In the genomic region with DNA sequence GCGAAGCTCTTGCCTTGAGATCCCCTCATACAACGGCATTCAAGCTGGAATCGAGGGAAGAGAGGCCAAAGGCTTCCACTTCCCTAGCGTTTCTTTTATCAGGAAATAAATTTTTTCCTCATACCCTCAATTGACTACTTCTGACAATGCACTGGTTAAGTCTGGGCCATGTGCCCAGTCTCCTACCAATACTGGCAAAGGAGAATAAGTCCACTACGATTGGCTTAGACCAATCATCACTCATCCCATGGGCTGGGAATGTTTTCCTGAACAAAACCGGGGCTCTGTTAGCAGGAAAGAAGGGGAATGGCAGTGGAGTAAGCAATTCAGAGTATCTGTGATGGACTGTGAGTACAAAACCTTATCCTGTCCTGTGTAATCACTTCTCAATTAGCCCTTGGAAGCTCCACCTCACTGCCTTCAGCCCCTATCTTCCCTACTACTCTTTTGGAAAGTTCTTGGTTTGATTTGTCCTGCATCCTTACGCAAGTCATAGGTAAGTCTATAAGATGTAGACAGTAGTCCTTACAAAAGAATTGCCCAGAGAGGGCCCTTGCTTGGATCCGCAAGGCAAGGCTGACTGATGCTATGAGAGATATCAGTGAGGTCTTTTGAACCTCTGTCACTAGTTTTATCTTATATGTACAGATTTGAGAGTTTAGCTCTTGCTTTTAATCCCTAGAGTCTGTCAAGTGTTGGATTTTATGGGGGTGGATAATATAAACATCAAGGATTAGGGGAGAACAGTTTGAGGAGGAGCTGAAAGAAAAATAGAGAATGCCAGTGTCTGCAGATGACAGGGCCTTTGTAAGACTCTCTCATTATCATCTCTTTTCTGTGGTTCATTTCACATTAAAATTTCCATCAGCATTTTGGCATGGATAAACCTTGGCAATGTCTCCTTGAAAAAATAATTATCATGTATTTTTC, we compare ENCODE assay signal across 26 cellular contexts. TPM values are rescaled to one million over a fixed set of nuclear protein-coding genes. Genes with fewer than 3 reads are reported as not detected.
DNase-seq lines count a peak whose midpoint lies in the region; ATAC-seq, FAIRE-seq and TF ChIP-seq lines count a peak whose summit lies in the region.
"Had no signal": no experiment of that assay in that cellular context is flagged by ENCODE, and none has a peak within 500 bp of the region (broad histone marks: within the 10 kb centered on the region; RNA-seq: fewer than 3 reads in every experiment).

No MANE protein-coding gene starts in this region.

- H3K79me2 ChIP-seq in endothelial cell of umbilical vein (ENCODE audit: control insufficient read depth, insufficient read depth, low read length), result peaks cover 40% of the 10 kb centered on the region
- H3K79me2 ChIP-seq in osteoblast (ENCODE audit: insufficient read depth, low read length), result no peaks in the 10 kb centered on the region
- no peaks in the 10 kb centered on the region for H3K79me2 ChIP-seq in mesendoderm (ENCODE audit: control insufficient read depth, insufficient read depth, low read length)
- H3K79me2 ChIP-seq in HepG2 (ENCODE audit: insufficient read depth, low read length), result no peaks in the 10 kb centered on the region

- peaks cover 23 to 44% (median 30%) of the 10 kb centered on the region in 3 donors for H3K4me1 Mint-ChIP-seq in CD8-positive, alpha-beta memory T cell

- H3K4me1 ChIP-seq in CD8-positive, alpha-beta memory T cell (ENCODE audit: insufficient read depth, low read length), result peaks cover 22% of the 10 kb centered on the region
- H3K4me1 ChIP-seq in endothelial cell of umbilical vein (ENCODE audit: control insufficient read depth, extremely low read depth, insufficient read depth, low read length) (peaks cover 29% of the 10 kb centered on the region), osteoblast (ENCODE audit: insufficient read depth, low read length) (peaks cover 16% of the 10 kb centered on the region), mesendoderm (ENCODE audit: control insufficient read depth, low read depth, low read length) (no peaks in the 10 kb centered on the region), HepG2 (ENCODE audit: insufficient read depth, low read length) (peaks cover 10% of the 10 kb centered on the region)
- H3K4me1 ChIP-seq: thyroid gland had no signal

- H3K9ac ChIP-seq in endothelial cell of umbilical vein (replicated peaks; ENCODE audit: extremely low read depth, insufficient read depth, low read length) (peak overlapping the region; percentile 99), mesendoderm (ENCODE audit: low read length) (no peak overlapping the region), HepG2 (ENCODE audit: insufficient read depth, low read depth, low read length) (no peak overlapping the region)
- H3K9ac ChIP-seq: KMS-11 had no signal

- H3K4me3 Mint-ChIP-seq in CD8-positive, alpha-beta memory T cell, result no peak overlapping the region
- H3K4me3 Mint-ChIP-seq: neural crest cell; stimulated activated naive B cell treated with anti-CD40 and anti-IgM and Interleukin-4, amounts not matched to agents 10 μg/mL and 1 μg/mL and 100 μg/mL, for 72 hours had no signal

- H3K9me1 ChIP-seq in endothelial cell of umbilical vein (replicated peaks; ENCODE audit: control insufficient read depth, extremely low read depth, insufficient read depth, low read length), result no peaks in the 10 kb centered on the region

- H3K36me3 ChIP-seq in CD8-positive, alpha-beta memory T cell (ENCODE audit: insufficient read depth, low read length), result no peaks in the 10 kb centered on the region
- H3K36me3 ChIP-seq in endothelial cell of umbilical vein (ENCODE audit: control insufficient read depth in 2 of 2, extremely low read depth in 1 of 2, insufficient read depth in 2 of 2, low read length in 2 of 2) (peaks cover 0 to under 1% of the 10 kb centered on the region in 2 experiments), osteoblast (ENCODE audit: insufficient read depth, low read length) (no peaks in the 10 kb centered on the region), mesendoderm (ENCODE audit: control insufficient read depth, insufficient read depth, low read length) (no peaks in the 10 kb centered on the region), HepG2 (replicated peaks in 1 of 2; ENCODE audit: control insufficient read depth in 1 of 2, insufficient read depth in 2 of 2, low read length in 2 of 2) (no peaks in the 10 kb centered on the region)
- H3K36me3 ChIP-seq: thyroid gland had no signal

- H3K27ac Mint-ChIP-seq in CD8-positive, alpha-beta memory T cell, result peak overlapping the region in 6 of 8 donors; percentile 5 to 93 (median 72)
- H3K27ac Mint-ChIP-seq: progenitor cell of endocrine pancreas; stimulated activated naive B cell treated with anti-CD40 and anti-IgM and Interleukin-4, amounts not matched to agents 10 μg/mL and 1 μg/mL and 100 μg/mL, for 72 hours had no signal

- no peaks in the 10 kb centered on the region for H3K79me1 ChIP-seq in mesendoderm (ENCODE audit: low read length)

- H2AK5ac ChIP-seq in mesendoderm (ENCODE audit: low read length), result no peak overlapping the region

- TF ChIP-seq CTCF in endothelial cell of umbilical vein (IDR thresholded peaks at IDR 0.05; ENCODE audit: extremely low read depth in 1 of 2, insufficient read depth in 1 of 2, low read depth in 1 of 2, low read length in 2 of 2) (no peak), osteoblast (IDR thresholded peaks at IDR 0.05; ENCODE audit: extremely low read depth, low read depth, low read length) (no peak), HepG2 (CRISPR knock-in tag; IDR thresholded peaks at IDR 0.05) (no peak)

- no peak overlapping the region for H2BK5ac ChIP-seq in mesendoderm (ENCODE audit: low read length)

- WGBS in mesendoderm (ENCODE audit: extremely low coverage, insufficient coverage, low lambda C conversion rate), result no CpG with 5 or more reads among the region's 8 CpGs
- 33% methylated on average over 8 of the region's 8 CpGs for WGBS in HepG2 (ENCODE audit: low lambda C conversion rate)

- CTCF ChIA-PET in CD8-positive, alpha-beta memory T cell (lab: Charles Lee), result interaction anchor here (0.7 to 2.0 kb wide), 3 partner anchors 9 to 64 kb away, joined by 3 to 6 read pairs (median 4); a partner anchor contains a TSS
- CTCF ChIA-PET in endothelial cell of umbilical vein (lab: Charles Lee), result interaction anchor here (0.9 to 7.8 kb wide), 8 partner anchors 9 to 80 kb away, joined by 3 to 61 read pairs (median 6); a partner anchor contains a TSS
- CTCF ChIA-PET in HepG2 (lab: Yijun Ruan, JAX; ENCODE audit: low intra/inter-chr PET ratio, low total read pairs), result no interaction called here

- H3K23ac ChIP-seq in mesendoderm (ENCODE audit: low read length), result no peak overlapping the region

- TF ChIP-seq EP300 in HepG2 (IDR thresholded peaks at IDR 0.05; ENCODE audit: low read depth in 2 of 2, low read length in 2 of 2) (no peak), HepG2 (CRISPR knock-in tag; IDR thresholded peaks at IDR 0.05; ENCODE audit: borderline replicate concordance) (no peak)

- ATAC-seq in HepG2, result no peak
- no peak for ATAC-seq in HG03196 (IDR thresholded peaks at IDR 0.05; ENCODE audit: unreplicated experiment)
- ATAC-seq: activated naive CD4-positive, alpha-beta T cell treated with anti-CD3 and anti-CD28 coated beads, Interleukin-2, amount 50 U/mL, for 72 hours; HCT116; left colon; Right ventricle myocardium inferior; stimulated activated naive B cell treated with anti-CD40 and anti-IgM and Interleukin-4, amounts not matched to agents 10 μg/mL and 1 μg/mL and 100 μg/mL, for 72 hours had no signal

- no peaks in the 10 kb centered on the region for H4K20me1 ChIP-seq in endothelial cell of umbilical vein (replicated peaks; ENCODE audit: control insufficient read depth, extremely low read depth, insufficient read depth, low read length)
- H4K20me1 ChIP-seq in osteoblast (ENCODE audit: insufficient read depth, low read length), result no peaks in the 10 kb centered on the region
- no peaks in the 10 kb centered on the region for H4K20me1 ChIP-seq in HepG2 (ENCODE audit: insufficient read depth, low read length)

- no peak overlapping the region for H2BK120ac ChIP-seq in mesendoderm (ENCODE audit: low read depth, low read length)

- TF ChIP-seq POLR2A in endothelial cell of umbilical vein (IDR thresholded peaks at IDR 0.05; ENCODE audit: low read depth, low read length), result peak; percentile 91
- no peak for TF ChIP-seq POLR2A in HepG2 (IDR thresholded peaks at IDR 0.05; ENCODE audit: insufficient read depth in 1 of 2, low read depth in 2 of 2, low read length in 2 of 2)

- no peaks in the 10 kb centered on the region for H3K27me3 ChIP-seq in CD8-positive, alpha-beta memory T cell (ENCODE audit: insufficient read depth, low read length, poor library complexity, severe bottlenecking)
- H3K27me3 ChIP-seq in endothelial cell of umbilical vein (ENCODE audit: control insufficient read depth in 2 of 2, insufficient read depth in 2 of 2, low read length in 2 of 2) (no peaks in the 10 kb centered on the region), osteoblast (ENCODE audit: insufficient read depth, low read length) (no peaks in the 10 kb centered on the region), mesendoderm (ENCODE audit: insufficient read depth, low read length, poor library complexity) (no peaks in the 10 kb centered on the region), HepG2 (ENCODE audit: control insufficient read depth in 1 of 2, insufficient read depth in 2 of 2, low read length in 2 of 2) (no peaks in the 10 kb centered on the region)
- H3K27me3 ChIP-seq: thyroid gland had no signal

- H4K5ac ChIP-seq in mesendoderm (ENCODE audit: low read length), result no peak overlapping the region

- no peak overlapping the region for H3K18ac ChIP-seq in mesendoderm (ENCODE audit: low read length)

- POLR2A ChIA-PET in CD8-positive, alpha-beta memory T cell (lab: Charles Lee), result interaction anchor here (1.1 kb wide), 1 partner anchor 17 kb away, joined by 3 read pairs; no protein-coding TSS in a partner anchor
- POLR2A ChIA-PET in endothelial cell of umbilical vein (lab: Charles Lee) (interaction anchor here (0.7 to 4.9 kb wide), 10 partner anchors 9 to 554 kb away, joined by 3 to 66 read pairs (median 4); a partner anchor contains a TSS), HepG2 (lab: Yijun Ruan, JAX) (no interaction called here)

- no peak for DNase-seq in CD8-positive, alpha-beta memory T cell
- DNase-seq in RKO (ENCODE audit: low spot score), result peak; percentile 97
- DNase-seq in endothelial cell of umbilical vein (ENCODE audit: low read depth, low spot score), result peak; percentile 92
- no peak for DNase-seq in osteoblast (ENCODE audit: insufficient read length, low spot score, missing footprints)
- DNase-seq in mesendoderm, result no peak
- no peak for DNase-seq in HepG2 (ENCODE audit: low spot score)
- DNase-seq in GDM1 (lab: John Stamatoyannopoulos, UW), result no peak
- DNase-seq: DMS53; glutamatergic neuron; left colon; midbrain; NCI-H1694 treated with DMSO at 0.1 percent for 48 hours; NCI-H82; OCI-M1; stimulated activated CD4-positive, alpha-beta T cell treated with anti-CD3 and anti-CD28 coated beads, Interleukin-1b, Interleukin-23, amount 100 ng/mL, for 48 hours; stimulated activated naive B cell treated with anti-CD40 and anti-IgM and Interleukin-4, amounts not matched to agents 10 μg/mL and 1 μg/mL and 100 μg/mL, for 72 hours; SW 1271; thyroid gland had no signal

- in situ Hi-C loops in HepG2 (cut with HindIII; ENCODE audit: extremely low pct_ligation_motif_present, low pct_unique_long_range_greater_than_20kb), result no loop called here

- peaks cover 0 to 3% (median 0%) of the 10 kb centered on the region in 3 donors for H3K36me3 Mint-ChIP-seq in CD8-positive, alpha-beta memory T cell

- peaks cover 0 to under 1% (median 0%) of the 10 kb centered on the region in 5 donors for H3K9me3 Mint-ChIP-seq in CD8-positive, alpha-beta memory T cell
- H3K9me3 Mint-ChIP-seq: neural crest cell had no signal

- FAIRE-seq in endothelial cell of umbilical vein (lab: Jason Lieb, UNC) (peak; percentile 38), HepG2 (lab: Jason Lieb, UNC) (no peak)

- H3K4me3 ChIP-seq in CD8-positive, alpha-beta memory T cell (ENCODE audit: low read length), result no peak overlapping the region
- H3K4me3 ChIP-seq in endothelial cell of umbilical vein (replicated peaks in 1 of 3; ENCODE audit: insufficient read depth in 1 of 3, low read depth in 1 of 3, low read length in 3 of 3) (peak overlapping the region; percentile 33 to 97 (median 36)), osteoblast (ENCODE audit: insufficient read depth, low read length) (no peak overlapping the region), mesendoderm (ENCODE audit: low read length) (no peak overlapping the region), HepG2 (replicated peaks in 1 of 3; ENCODE audit: insufficient read depth in 1 of 3, low read depth in 2 of 3, low read length in 3 of 3) (no peak overlapping the region)
- H3K4me3 ChIP-seq: thyroid gland had no signal

- no peak for TF ChIP-seq RAD21 in HepG2 (CRISPR knock-in tag; IDR thresholded peaks at IDR 0.05)

- no peak overlapping the region for H3K56ac ChIP-seq in mesendoderm (ENCODE audit: low read length)

- H2BK15ac ChIP-seq in mesendoderm (replicated peaks; ENCODE audit: low read depth), result no peak overlapping the region

- peak overlapping the region; percentile 91 for H3K4me2 ChIP-seq in endothelial cell of umbilical vein (ENCODE audit: insufficient read depth, low read length)
- H3K4me2 ChIP-seq in osteoblast (ENCODE audit: insufficient read depth, low read length), result no peak overlapping the region
- no peak overlapping the region for H3K4me2 ChIP-seq in mesendoderm (ENCODE audit: low read length)
- H3K4me2 ChIP-seq in HepG2 (ENCODE audit: low read depth, low read length), result no peak overlapping the region
- H3K4me2 ChIP-seq: KMS-11 had no signal

- H3K27me3 Mint-ChIP-seq in CD8-positive, alpha-beta memory T cell, result no peaks in the 10 kb centered on the region
- H3K27me3 Mint-ChIP-seq: progenitor cell of endocrine pancreas; stimulated activated naive B cell treated with anti-CD40 and anti-IgM and Interleukin-4, amounts not matched to agents 10 μg/mL and 1 μg/mL and 100 μg/mL, for 72 hours had no signal

- intact Hi-C loops in endothelial cell of umbilical vein (cut with micrococcal nuclease) (loop anchor here (1.0 kb wide), 1 partner anchor 9 kb away; no protein-coding TSS in a partner anchor), HepG2 (cut with micrococcal nuclease; ENCODE audit: unreplicated experiment) (no loop called here)

- no peak overlapping the region for H4K8ac ChIP-seq in mesendoderm (ENCODE audit: low read depth, low read length)

- no peaks in the 10 kb centered on the region for H3K9me3 ChIP-seq in CD8-positive, alpha-beta memory T cell (ENCODE audit: low read length)
- H3K9me3 ChIP-seq in endothelial cell of umbilical vein (replicated peaks; ENCODE audit: control insufficient read depth, insufficient read depth, low read length) (no peaks in the 10 kb centered on the region), osteoblast (ENCODE audit: low read depth, low read length) (no peaks in the 10 kb centered on the region), HepG2 (ENCODE audit: low read length) (no peaks in the 10 kb centered on the region)
- H3K9me3 ChIP-seq: thyroid gland had no signal

- BruUV-seq in endothelial cell of umbilical vein (replicated peaks; lab: Mats Ljungman, UMichigan), result TSS peak; percentile 61
- BruUV-seq in HepG2 (replicated peaks; lab: Mats Ljungman, UMichigan), result no TSS peak

- H2AFZ ChIP-seq in endothelial cell of umbilical vein (ENCODE audit: low read depth, low read length), result peak overlapping the region; percentile 28
- H2AFZ ChIP-seq in osteoblast (ENCODE audit: low read length), result peak overlapping the region; percentile 24
- H2AFZ ChIP-seq in HepG2 (ENCODE audit: low read length), result no peak overlapping the region

- dilution Hi-C loops in endothelial cell of umbilical vein (cut with MboI; ENCODE audit: extremely low pct_ligation_motif_present, low sequenced_read_pairs), result no loop called here

- no peak overlapping the region for H3K27ac ChIP-seq in CD8-positive, alpha-beta memory T cell (ENCODE audit: low read depth, low read length)
- H3K27ac ChIP-seq in endothelial cell of umbilical vein (ENCODE audit: insufficient read depth, low read depth, low read length), result peak overlapping the region; percentile 95
- H3K27ac ChIP-seq in osteoblast (ENCODE audit: low read depth, low read length), result peak overlapping the region; percentile 48
- no peak overlapping the region for H3K27ac ChIP-seq in mesendoderm (ENCODE audit: low read depth, low read length)
- H3K27ac ChIP-seq in HepG2 (ENCODE audit: extremely low read length, insufficient read depth, low read length), result no peak overlapping the region
- H3K27ac ChIP-seq: KMS-11, thyroid gland had no signal

- H3K4ac ChIP-seq in mesendoderm (ENCODE audit: low read depth, low read length), result no peak overlapping the region

RNA-seq across cellular contexts. Expression of a gene that starts 36.4 kb away (rescaled TPM):
- total RNA-seq in CD8-positive, alpha-beta memory T cell, result 10 to 100 TPM; 34.6 to 36.0 TPM
- polyA plus RNA-seq in CD8-positive, alpha-beta memory T cell, result 40.0 TPM
- total RNA-seq in endothelial cell of umbilical vein (176 and 193 TPM in 2 replicates), osteoblast (64.8 and 68.0 TPM in 2 replicates), HepG2 (2016; rRNA removed; fragmentation: Illumina TruSeq; extraction: Trizol) (20.1 and 22.3 TPM in 2 replicates)
- polyA plus RNA-seq in endothelial cell of umbilical vein (53.6 and 61.1 TPM in 2 replicates), HepG2 (2011; rRNA removed) (7.6 and 9.9 TPM in 2 replicates)
- polyA plus RNA-seq in endothelial cell of umbilical vein (2011; cell fraction: cytosol; rRNA removed), result 62.9 and 67.5 TPM in 2 replicates
- 180 and 190 TPM in 2 replicates for polyA plus RNA-seq in endothelial cell of umbilical vein (2011; cell fraction: nucleus; rRNA removed)
- polyA plus RNA-seq in endothelial cell of umbilical vein (2012), result 76.5 and 115 TPM in 2 replicates
- 302 and 356 TPM in 2 replicates for polyA minus RNA-seq in endothelial cell of umbilical vein
- polyA minus RNA-seq in endothelial cell of umbilical vein (2011; cell fraction: cytosol; rRNA and poly(A)+ RNA removed), result 32.8 TPM
- 1,081 and 1,155 TPM in 2 replicates for polyA minus RNA-seq in endothelial cell of umbilical vein (2011; cell fraction: nucleus; rRNA and poly(A)+ RNA removed)
- 12.7 TPM for polyA plus RNA-seq in mesendoderm (2013, experiment 1 of 2)
- polyA plus RNA-seq in mesendoderm (2013, experiment 2 of 2), result 12.7 TPM
- 12.4 and 17.6 TPM in 2 replicates for total RNA-seq in HepG2 (2016; cell fraction: cytosol; rRNA removed; fragmentation: Illumina TruSeq; extraction: Trizol; ENCODE audit: low read depth)
- total RNA-seq in HepG2 (2016; cell fraction: insoluble cytoplasmic fraction; rRNA removed; fragmentation: Illumina TruSeq; extraction: Trizol), result 21.4 and 21.8 TPM in 2 replicates
- 6.8 and 8.7 TPM in 2 replicates for total RNA-seq in HepG2 (2016; cell fraction: membrane; rRNA removed; fragmentation: Illumina TruSeq; extraction: Trizol)
- total RNA-seq in HepG2 (2016; cell fraction: nucleus; rRNA removed; fragmentation: Illumina TruSeq; extraction: Trizol), result 33.8 and 35.2 TPM in 2 replicates
- 3.7 and 6.4 TPM in 2 replicates for polyA plus RNA-seq in HepG2 (2011; cell fraction: cytosol; rRNA removed)
- polyA plus RNA-seq in HepG2 (2011; cell fraction: nucleus; rRNA removed), result 8.2 and 10.0 TPM in 2 replicates
- 9.6 and 11.9 TPM in 2 replicates for polyA plus RNA-seq in HepG2 (2012)
- 0.41 and 0.44 TPM in 2 replicates for polyA plus RNA-seq in HepG2 (2016; cell fraction: cytosol; fragmentation: Illumina TruSeq; extraction: Trizol; ENCODE audit: low read depth)
- 13.7 and 14.3 TPM in 2 replicates for polyA plus RNA-seq in HepG2 (2016; cell fraction: insoluble cytoplasmic fraction; fragmentation: Illumina TruSeq; extraction: Trizol; ENCODE audit: low read depth)
- 1.9 and 2.1 TPM in 2 replicates for polyA plus RNA-seq in HepG2 (2016; cell fraction: membrane; fragmentation: Illumina TruSeq; extraction: Trizol; ENCODE audit: low read depth)
- 9.6 and 12.3 TPM in 2 replicates for polyA plus RNA-seq in HepG2 (2016; cell fraction: nucleus; fragmentation: Illumina TruSeq; extraction: Trizol; ENCODE audit: insufficient read depth, low read depth)
- polyA minus RNA-seq in HepG2 (2011; rRNA and poly(A)+ RNA removed; ENCODE audit: low replicate concordance), result 36.0 and 45.8 TPM in 2 replicates
- 25.9 and 29.8 TPM in 2 replicates for polyA minus RNA-seq in HepG2 (2011; cell fraction: cytosol; rRNA and poly(A)+ RNA removed)
- 152 and 172 TPM in 2 replicates for polyA minus RNA-seq in HepG2 (2011; cell fraction: nucleus; rRNA and poly(A)+ RNA removed)

RNA-seq across cellular contexts. Expression of a gene that starts 52.7 kb away (rescaled TPM):
- under 1 TPM; 0.66 to 0.88 TPM for total RNA-seq in CD8-positive, alpha-beta memory T cell
- polyA plus RNA-seq in CD8-positive, alpha-beta memory T cell, result 0.08 TPM
- total RNA-seq in endothelial cell of umbilical vein (21.5 and 26.9 TPM in 2 replicates), osteoblast (2.2 and 3.2 TPM in 2 replicates), HepG2 (2016; rRNA removed; fragmentation: Illumina TruSeq; extraction: Trizol) (not detected in 2 replicates)
- polyA plus RNA-seq in endothelial cell of umbilical vein (3.2 and 3.6 TPM in 2 replicates), HepG2 (2011; rRNA removed) (not detected in 2 replicates)
- 2.2 and 3.3 TPM in 2 replicates for polyA plus RNA-seq in endothelial cell of umbilical vein (2011; cell fraction: cytosol; rRNA removed)
- 38.2 and 38.5 TPM in 2 replicates for polyA plus RNA-seq in endothelial cell of umbilical vein (2011; cell fraction: nucleus; rRNA removed)
- polyA plus RNA-seq in endothelial cell of umbilical vein (2012), result 9.6 and 9.9 TPM in 2 replicates
- polyA minus RNA-seq in endothelial cell of umbilical vein, result 56.8 and 67.7 TPM in 2 replicates
- not detected for polyA minus RNA-seq in endothelial cell of umbilical vein (2011; cell fraction: cytosol; rRNA and poly(A)+ RNA removed)
- 189 and 243 TPM in 2 replicates for polyA minus RNA-seq in endothelial cell of umbilical vein (2011; cell fraction: nucleus; rRNA and poly(A)+ RNA removed)
- polyA plus RNA-seq in mesendoderm (2013, experiment 1 of 2), result 0.10 TPM
- 0.15 TPM for polyA plus RNA-seq in mesendoderm (2013, experiment 2 of 2)
- total RNA-seq in HepG2 (2016; cell fraction: cytosol; rRNA removed; fragmentation: Illumina TruSeq; extraction: Trizol; ENCODE audit: low read depth), result not detected in 2 replicates
- total RNA-seq in HepG2 (2016; cell fraction: insoluble cytoplasmic fraction; rRNA removed; fragmentation: Illumina TruSeq; extraction: Trizol), result not detected in 2 replicates
- total RNA-seq in HepG2 (2016; cell fraction: membrane; rRNA removed; fragmentation: Illumina TruSeq; extraction: Trizol), result not detected in 2 replicates
- total RNA-seq in HepG2 (2016; cell fraction: nucleus; rRNA removed; fragmentation: Illumina TruSeq; extraction: Trizol), result not detected in 2 replicates
- polyA plus RNA-seq in HepG2 (2011; cell fraction: cytosol; rRNA removed), result not detected in 2 replicates
- not detected in 2 replicates for polyA plus RNA-seq in HepG2 (2011; cell fraction: nucleus; rRNA removed)
- polyA plus RNA-seq in HepG2 (2012), result not detected in 2 replicates
- polyA plus RNA-seq in HepG2 (2016; cell fraction: cytosol; fragmentation: Illumina TruSeq; extraction: Trizol; ENCODE audit: low read depth), result not detected in 2 replicates
- polyA plus RNA-seq in HepG2 (2016; cell fraction: insoluble cytoplasmic fraction; fragmentation: Illumina TruSeq; extraction: Trizol; ENCODE audit: low read depth), result not detected in 2 replicates
- polyA plus RNA-seq in HepG2 (2016; cell fraction: membrane; fragmentation: Illumina TruSeq; extraction: Trizol; ENCODE audit: low read depth), result not detected in 2 replicates
- polyA plus RNA-seq in HepG2 (2016; cell fraction: nucleus; fragmentation: Illumina TruSeq; extraction: Trizol; ENCODE audit: insufficient read depth, low read depth), result not detected in 2 replicates
- polyA minus RNA-seq in HepG2 (2011; rRNA and poly(A)+ RNA removed; ENCODE audit: low replicate concordance), result 0.16 TPM in 1 of 2 replicates, not detected in the other
- not detected in 2 replicates for polyA minus RNA-seq in HepG2 (2011; cell fraction: cytosol; rRNA and poly(A)+ RNA removed)
- not detected in 2 replicates for polyA minus RNA-seq in HepG2 (2011; cell fraction: nucleus; rRNA and poly(A)+ RNA removed)
- total RNA-seq: HT-29 had no signal

Comparison
In these comparisons a context has a peak if more than half of its experiments do, and no peak if none do; other contexts are left out.
1. DNase-seq: peak in RKO (single experiment) and endothelial cell of umbilical vein (single experiment); none in CD8-positive, alpha-beta memory T cell (0 of 5), osteoblast (single experiment), mesendoderm (single experiment), HepG2 (single experiment) and GDM1 (single experiment).
2. H3K27ac ChIP-seq: peak in endothelial cell of umbilical vein (single experiment) and osteoblast (single experiment); none in CD8-positive, alpha-beta memory T cell (single experiment), mesendoderm (single experiment) and HepG2 (single experiment).
3. H3K4me3 ChIP-seq: peak in endothelial cell of umbilical vein (3 of 3); none in CD8-positive, alpha-beta memory T cell (single experiment), osteoblast (single experiment), mesendoderm (single experiment) and HepG2 (0 of 3).